ENCODE assay signal across 9 cellular contexts in the genomic region with DNA sequence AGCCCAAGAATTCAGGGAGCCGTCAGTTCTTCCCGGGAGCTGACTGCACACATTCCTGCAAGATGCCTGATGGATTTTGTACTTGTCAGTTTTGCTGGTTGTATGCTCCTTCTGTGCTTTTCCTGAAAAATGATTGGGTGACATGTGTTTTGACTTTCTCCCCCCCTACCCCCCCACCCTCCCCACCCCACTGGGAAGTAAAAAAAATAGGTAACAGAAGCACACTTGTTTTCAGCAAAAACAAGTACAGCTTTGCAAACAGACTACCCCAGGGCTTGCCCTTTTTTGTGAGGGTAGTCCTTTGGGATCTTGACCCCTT. TPM values are rescaled to one million over a fixed set of nuclear protein-coding genes. Genes with fewer than 3 reads are reported as not detected.
DNase-seq lines count a peak whose midpoint lies in the region; ATAC-seq and TF ChIP-seq lines count a peak whose summit lies in the region.
"Had no signal": no experiment of that assay in that cellular context is flagged by ENCODE, and none has a peak within 500 bp of the region (broad histone marks: within the 10 kb centered on the region; RNA-seq: fewer than 3 reads in every experiment).

No MANE protein-coding gene starts in this region.

- intact Hi-C loops in dendritic cell treated with granulocyte-macrophage colony-stimulating factor and Interleukin-4, amounts not matched to agents 40 ng/mL and 50 ng/mL, for 4 days (cut with micrococcal nuclease) = loop anchor here (5.0 kb wide), 3 partner anchors 56 to 126 kb away; a partner anchor contains a TSS

- POLR2A ChIA-PET in AG04450 (lab: Yijun Ruan, JAX) = interaction anchor here (0.6 to 1.1 kb wide), 5 partner anchors 10 to 70 kb away, joined by 3 to 6 read pairs (median 3); no protein-coding TSS in a partner anchor

- no peaks in the 10 kb centered on the region for H3K9me3 Mint-ChIP-seq in dendritic cell treated with granulocyte-macrophage colony-stimulating factor and Interleukin-4, amounts not matched to agents 40 ng/mL and 50 ng/mL, for 4 days
- H3K9me3 Mint-ChIP-seq in naive B cell = no peaks in the 10 kb centered on the region

- peaks cover 59% of the 10 kb centered on the region for H3K79me2 ChIP-seq in Karpas-422 (ENCODE audit: low read length)

- peaks cover 28% of the 10 kb centered on the region for H3K4me1 ChIP-seq in Karpas-422 (ENCODE audit: low read length)

- no peaks in the 10 kb centered on the region for H3K9me2 ChIP-seq in Karpas-422 (replicated peaks; ENCODE audit: insufficient read depth, low read length)

- TF ChIP-seq CTCF in AG04450 (IDR thresholded peaks at IDR 0.05; ENCODE audit: low read depth, low read length) = no peak

- H3K9ac ChIP-seq in Karpas-422 (ENCODE audit: low read length) = peak overlapping the region; percentile 92

- H3K4me3 ChIP-seq in AG04450 (ENCODE audit: low read depth, low read length) = peak overlapping the region; percentile 84
- peak overlapping the region; percentile 78 for H3K4me3 ChIP-seq in Karpas-422 (ENCODE audit: low read length)

- peak overlapping the region; percentile 91 for H3K4me3 Mint-ChIP-seq in dendritic cell treated with granulocyte-macrophage colony-stimulating factor and Interleukin-4, amounts not matched to agents 40 ng/mL and 50 ng/mL, for 4 days
- peak overlapping the region; percentile 81 to 96 (median 90) for H3K4me3 Mint-ChIP-seq in naive B cell

- H3K27ac Mint-ChIP-seq in dendritic cell treated with granulocyte-macrophage colony-stimulating factor and Interleukin-4, amounts not matched to agents 40 ng/mL and 50 ng/mL, for 4 days = peak overlapping the region; percentile 82
- peak overlapping the region in 5 of 6 donors; percentile 77 to 97 (median 83) for H3K27ac Mint-ChIP-seq in naive B cell

- H3K9me3 ChIP-seq in AG04450 (ENCODE audit: control insufficient read depth, insufficient read depth, low read length) (no peaks in the 10 kb centered on the region; the same call in 1 of the 2 replicates), Karpas-422 (ENCODE audit: low read length) (no peaks in the 10 kb centered on the region)

- H3K4me2 ChIP-seq in Karpas-422 (ENCODE audit: low read depth, low read length, poor library complexity, severe bottlenecking) = peak overlapping the region; percentile 96

- 0 out of 2 replicates have a peak, but pooled peaks cover 5% of the 10 kb centered on the region for H4K20me1 ChIP-seq in Karpas-422 (ENCODE audit: insufficient read depth, low read depth, low read length)

- CTCF ChIA-PET in AG04450 (lab: Charles Lee) = no interaction called here

- peaks cover 30% of the 10 kb centered on the region for H3K27me3 Mint-ChIP-seq in dendritic cell treated with granulocyte-macrophage colony-stimulating factor and Interleukin-4, amounts not matched to agents 40 ng/mL and 50 ng/mL, for 4 days
- peaks cover 0 to 21% (median 5%) of the 10 kb centered on the region in 3 donors for H3K27me3 Mint-ChIP-seq in naive B cell

- DNase-seq in AG04450 (ENCODE audit: low read depth, low spot score) (no peak), Karpas-422 (no peak), naive B cell (no peak), NCI-H2107 treated with DMSO at 0.1 percent for 48 hours (lab: John Stamatoyannopoulos, UW; ENCODE audit: unreplicated experiment) (no peak), NCI-H82 treated with DMSO at 0.1 percent for 48 hours (lab: John Stamatoyannopoulos, UW; ENCODE audit: unreplicated experiment) (no peak)
- DNase-seq in stimulated activated CD8-positive, alpha-beta memory T cell treated with anti-CD3 and anti-CD28 coated beads, Interleukin-4, amount 100 ng/mL, for 48 hours = no peak
- DNase-seq: NCI-H1436 treated with DMSO at 0.1 percent for 48 hours had no signal

- H3K36me3 ChIP-seq in Karpas-422 (ENCODE audit: insufficient read depth, low read length) = peaks cover 24% of the 10 kb centered on the region

- ATAC-seq in naive B cell (ENCODE audit: low read depth in 2 of 2) (no peak), HG02870 (IDR thresholded peaks at IDR 0.05; ENCODE audit: unreplicated experiment) (no peak)

- H3K36me3 Mint-ChIP-seq in dendritic cell treated with granulocyte-macrophage colony-stimulating factor and Interleukin-4, amounts not matched to agents 40 ng/mL and 50 ng/mL, for 4 days (ENCODE audit: low read depth) = peaks cover 50% of the 10 kb centered on the region
- H3K36me3 Mint-ChIP-seq in naive B cell = peaks cover 0 to 22% of the 10 kb centered on the region in 2 donors

- H3K27me3 ChIP-seq in AG04450 (ENCODE audit: control insufficient read depth, insufficient read depth, low read length) (peaks cover 9% of the 10 kb centered on the region), Karpas-422 (ENCODE audit: low read length) (no peaks in the 10 kb centered on the region)

- H3K4me1 Mint-ChIP-seq in dendritic cell treated with granulocyte-macrophage colony-stimulating factor and Interleukin-4, amounts not matched to agents 40 ng/mL and 50 ng/mL, for 4 days (ENCODE audit: low read depth) = peaks cover 39% of the 10 kb centered on the region
- H3K4me1 Mint-ChIP-seq in naive B cell = peaks cover 32 to 42% (median 33%) of the 10 kb centered on the region in 3 donors

- H3K27ac ChIP-seq in AG04450 (ENCODE audit: low read depth, low read length) = no peak overlapping the region
- no peak overlapping the region for H3K27ac ChIP-seq in Karpas-422 (ENCODE audit: low read length)

- H2AFZ ChIP-seq in Karpas-422 (ENCODE audit: low read length) = no peak overlapping the region

RNA-seq across cellular contexts. Expression of a gene that starts 1.1 kb away (rescaled TPM):
- polyA plus RNA-seq in AG04450 (2011; rRNA removed) (32.9 and 39.9 TPM in 2 replicates), naive B cell (ENCODE audit: low read depth in 6 of 6) (10 to 100 TPM in 3 of 6 donors, 1 to 10 TPM in 3; 5.9 to 16.1 (median 11.6) TPM)
- 91.4 and 113 TPM in 2 replicates for polyA minus RNA-seq in AG04450 (2011; rRNA and poly(A)+ RNA removed)
- 24.6 and 50.1 TPM in 2 replicates for total RNA-seq in Karpas-422 (2014; rRNA removed; shearing (Covaris generic); ENCODE audit: low replicate concordance)
